In genomic region chr11:17354070-17354924, GRCh38 we compare ENCODE assay signal across 8 cellular contexts. TPM values are rescaled to one million over a fixed set of nuclear protein-coding genes. Genes with fewer than 3 reads are reported as not detected.
DNase-seq lines count a peak whose midpoint lies in the region; FAIRE-seq and TF ChIP-seq lines count a peak whose summit lies in the region.

No MANE protein-coding gene starts in this region.

- H3K27ac ChIP-seq in neuronal stem cell (replicated peaks; ENCODE audit: low read length): no peak overlapping the region
- peak overlapping the region; percentile 85 to 93 (median 90) for H3K27ac ChIP-seq in transverse colon

- no peak overlapping the region for H4K91ac ChIP-seq in neuronal stem cell (ENCODE audit: low read depth, low read length, poor library complexity)

- WGBS in neuronal stem cell (ENCODE audit: extremely low coverage in 2 of 2, insufficient read length in 2 of 2, insufficient replicate concordance in 1 of 2), 2 donors: 100% methylated on average over 1 of the region's 9 CpGs; no CpG with 5 or more reads in 1 of the 2 donors
- WGBS in transverse colon (ENCODE audit: low coverage in 1 of 2), 2 donors: 8 to 16% methylated on average over 7 to 9 of the region's 9 CpGs

- peak overlapping the region; percentile 97 for H2AFZ ChIP-seq in neuronal stem cell (ENCODE audit: low read length)

- in situ Hi-C loops in ACHN (cut with HindIII; ENCODE audit: low pct_ligation_motif_present, low pct_unique_long_range_greater_than_20kb, low sequenced_read_pairs): no loop called here
- in situ Hi-C loops in transverse colon (cut with MboI; ENCODE audit: low pct_ligation_motif_present in 1 of 4, low pct_unique_long_range_greater_than_20kb in 1 of 4, low sequenced_read_pairs in 3 of 4): no loop called here

- no peaks in the 10 kb centered on the region for H3K79me1 ChIP-seq in neuronal stem cell (ENCODE audit: low read depth, low read length)

- H3K9ac ChIP-seq in neuronal stem cell (ENCODE audit: low read depth, low read length, poor library complexity): no peak overlapping the region

- TF ChIP-seq CTCF in foreskin fibroblast (IDR thresholded peaks at IDR 0.05; ENCODE audit: low read depth, low read length) (peak; percentile 64), transverse colon (IDR thresholded peaks at IDR 0.05) (peak; percentile 61 to 73 (median 67))

- no peak for TF ChIP-seq POLR2A in transverse colon (IDR thresholded peaks at IDR 0.05)

- peak; percentile 73 for DNase-seq in ACHN
- no peak for DNase-seq in GM18507 (ENCODE audit: extremely low spot score, insufficient read length, low read depth)
- peak; percentile 73 for DNase-seq in LHCN-M2 (ENCODE audit: low read depth)
- DNase-seq in RPMI8226: peak; percentile 78
- DNase-seq in activated T-helper 9 cell treated with anti-CD3 and anti-CD28 coated beads, Interleukin-2, amount 50 U/mL, for 16 hours (ENCODE audit: low read depth): peak; percentile 17
- DNase-seq in foreskin fibroblast: peak; percentile 65 to 88
- DNase-seq in neuronal stem cell (ENCODE audit: low spot score): peak; percentile 54
- peak; percentile 76 for DNase-seq in transverse colon

- H4K8ac ChIP-seq in neuronal stem cell (ENCODE audit: low read depth, low read length): no peak overlapping the region

- H3K4me3 ChIP-seq in foreskin fibroblast (ENCODE audit: low read depth in 1 of 2, low read length in 2 of 2) (peak overlapping the region; percentile 75 to 77), neuronal stem cell (ENCODE audit: low read length in 2 of 2) (peak overlapping the region in 1 of 2 donors; percentile 54), transverse colon (peak overlapping the region in 3 of 4 donors; percentile 56 to 73 (median 68))

- TF ChIP-seq EP300 in transverse colon (IDR thresholded peaks at IDR 0.05; ENCODE audit: low read depth): no peak

- no peak overlapping the region for H3K23ac ChIP-seq in neuronal stem cell (ENCODE audit: low read depth, low read length, poor library complexity)

- H3K14ac ChIP-seq in neuronal stem cell (ENCODE audit: low read length): no peak overlapping the region

- H3K27me3 ChIP-seq in neuronal stem cell (ENCODE audit: control insufficient read depth in 3 of 3, insufficient read depth in 3 of 3, low read depth in 1 of 3, low read length in 3 of 3) (peaks cover 0 to 31% (median 5%) of the 10 kb centered on the region in 3 experiments), transverse colon (no peaks in the 10 kb centered on the region)

- H3K9me3 ChIP-seq in neuronal stem cell (replicated peaks in 1 of 2; ENCODE audit: control insufficient read depth in 2 of 2, insufficient read depth in 1 of 2, low read depth in 1 of 2, low read length in 2 of 2): peaks cover 0 to 22% of the 10 kb centered on the region in 2 donors
- H3K9me3 ChIP-seq in transverse colon: no peaks in the 10 kb centered on the region

- no peak overlapping the region for H3K18ac ChIP-seq in neuronal stem cell (ENCODE audit: low read length)

- no peak overlapping the region for H3K4me2 ChIP-seq in neuronal stem cell (ENCODE audit: insufficient read depth, low read length, poor library complexity, severe bottlenecking)

- intact Hi-C loops in transverse colon (cut with DNase I; ENCODE audit: low total_unique reads): no loop called here

- H2BK15ac ChIP-seq in neuronal stem cell (ENCODE audit: low read length): no peak overlapping the region

- peaks cover 0 to 27% of the 10 kb centered on the region in 2 donors for H3K36me3 ChIP-seq in neuronal stem cell (replicated peaks in 1 of 2; ENCODE audit: control insufficient read depth in 2 of 2, insufficient read depth in 2 of 2, low read length in 2 of 2)
- H3K36me3 ChIP-seq in transverse colon: peaks cover 0 to 15% (median 4%) of the 10 kb centered on the region in 4 donors

- H3K4ac ChIP-seq in neuronal stem cell (ENCODE audit: low read length): no peak overlapping the region

- no peak overlapping the region for H2BK12ac ChIP-seq in neuronal stem cell (ENCODE audit: low read length)

- FAIRE-seq in GM18507 (lab: Jason Lieb, UNC): peak; percentile 60

- H2BK120ac ChIP-seq in neuronal stem cell (ENCODE audit: low read depth, low read length): no peak overlapping the region

- H3K4me1 ChIP-seq in neuronal stem cell (ENCODE audit: control insufficient read depth in 2 of 2, insufficient read depth in 1 of 2, low read depth in 1 of 2, low read length in 2 of 2) (peaks cover 2 to 3% of the 10 kb centered on the region in 2 donors), transverse colon (peaks cover 0 to 19% (median 10%) of the 10 kb centered on the region in 4 donors)

- no peak overlapping the region for H2BK5ac ChIP-seq in neuronal stem cell (ENCODE audit: low read length)

- no peak overlapping the region for H2AK5ac ChIP-seq in neuronal stem cell (ENCODE audit: low read depth, low read length)

RNA-seq across cellular contexts. Expression of gene NCR3LG1, which starts 2.7 kb away (rescaled TPM):
- total RNA-seq in LHCN-M2 (2014; rRNA removed): 2.0 TPM in 2 replicates
- polyA plus RNA-seq in LHCN-M2 (2012): 0.58 TPM
- 1.6 TPM for polyA plus RNA-seq in neuronal stem cell (2013, experiment 1 of 2)
- 1.4 TPM for polyA plus RNA-seq in neuronal stem cell (2013, experiment 2 of 2)
- total RNA-seq in transverse colon: 10 to 100 TPM in 2 of 4 donors, 1 to 10 TPM in 2; 5.2 to 11.7 (median 9.4) TPM

RNA-seq across cellular contexts. Expression of gene KCNJ11, which starts 34.2 kb away (rescaled TPM):
- total RNA-seq in LHCN-M2 (2014; rRNA removed) (0.11 and 0.13 TPM in 2 replicates), transverse colon (100 to 1,000 TPM in 1 of 4 donors, 1 to 10 TPM in 2, not detected in 1; 1.3 to 135 (median 3.5) TPM)
- polyA plus RNA-seq in LHCN-M2 (2012): not detected
- 4.0 TPM for polyA plus RNA-seq in neuronal stem cell (2013, experiment 1 of 2)
- 2.9 TPM for polyA plus RNA-seq in neuronal stem cell (2013, experiment 2 of 2)
